Comparison of ENCODE assay signal across 11 cellular contexts in genomic region chr15:69595009-69595825, GRCh38.
DNase-seq lines count a peak whose midpoint lies in the region; ATAC-seq, FAIRE-seq and TF ChIP-seq lines count a peak whose summit lies in the region.
"Had no signal": no experiment of that assay in that cellular context is flagged by ENCODE, and none has a peak within 500 bp of the region (broad histone marks: within the 10 kb centered on the region; RNA-seq: fewer than 3 reads in every experiment).

No MANE protein-coding gene starts in this region.

- H3K27ac ChIP-seq in astrocyte (ENCODE audit: low read depth, low read length) (no peak overlapping the region), lung (ENCODE audit: low read depth in 1 of 2, low read length in 1 of 2) (peak overlapping the region; percentile 37 to 78)

- peaks cover 16% of the 10 kb centered on the region for H3K4me1 ChIP-seq in astrocyte (ENCODE audit: insufficient read depth, low read length)
- H3K4me1 ChIP-seq in lung (ENCODE audit: control insufficient read depth in 2 of 2, insufficient read depth in 2 of 2, low read length in 2 of 2), result peaks cover 0 to 18% of the 10 kb centered on the region in 2 donors

- peaks cover 2% of the 10 kb centered on the region for H3K36me3 Mint-ChIP-seq in astrocyte (ENCODE audit: low read depth, unreplicated experiment)
- H3K36me3 Mint-ChIP-seq: CD8-positive, alpha-beta T cell; stimulated activated naive B cell treated with anti-CD40 and anti-IgM and Interleukin-4, amounts not matched to agents 10 μg/mL and 1 μg/mL and 100 μg/mL, for 72 hours had no signal

- H4K20me1 ChIP-seq in astrocyte (ENCODE audit: insufficient read depth, low read length), result no peaks in the 10 kb centered on the region

- peaks cover 68% of the 10 kb centered on the region for H3K27me3 Mint-ChIP-seq in astrocyte (ENCODE audit: low read depth, unreplicated experiment)

- peaks cover 9% of the 10 kb centered on the region for H3K9me3 Mint-ChIP-seq in astrocyte (ENCODE audit: unreplicated experiment)
- H3K9me3 Mint-ChIP-seq: CD8-positive, alpha-beta T cell had no signal

- no peaks in the 10 kb centered on the region for H3K79me2 ChIP-seq in astrocyte (ENCODE audit: insufficient read depth, low read length)

- H2AFZ ChIP-seq in astrocyte (ENCODE audit: low read depth, low read length), result no peak overlapping the region

- WGBS in lung, 2 donors, result 32 to 48% methylated on average over 12 of the region's 12 CpGs

- no peak overlapping the region for H3K4me3 Mint-ChIP-seq in astrocyte (ENCODE audit: unreplicated experiment)
- H3K4me3 Mint-ChIP-seq: CD8-positive, alpha-beta T cell; stimulated activated naive B cell treated with anti-CD40 and anti-IgM and Interleukin-4, amounts not matched to agents 10 μg/mL and 1 μg/mL and 100 μg/mL, for 72 hours had no signal

- ATAC-seq in lung (ENCODE audit: insufficient read depth, low FRiP score) (peak; percentile 22), GM19455 (IDR thresholded peaks at IDR 0.05; ENCODE audit: unreplicated experiment) (no peak)
- ATAC-seq: CD8-positive, alpha-beta T cell had no signal

- peak overlapping the region; percentile 76 for H3K4me2 ChIP-seq in astrocyte (ENCODE audit: low read length)

- H3K36me3 ChIP-seq in astrocyte (ENCODE audit: insufficient read depth, low read length), result no peaks in the 10 kb centered on the region
- H3K36me3 ChIP-seq in lung (ENCODE audit: control insufficient read depth in 2 of 2, insufficient read depth in 2 of 2, low read length in 2 of 2), result no peaks in the 10 kb centered on the region

- no peak overlapping the region for H3K27ac Mint-ChIP-seq in astrocyte (ENCODE audit: unreplicated experiment)
- H3K27ac Mint-ChIP-seq: CD8-positive, alpha-beta T cell; stimulated activated naive B cell treated with anti-CD40 and anti-IgM and Interleukin-4, amounts not matched to agents 10 μg/mL and 1 μg/mL and 100 μg/mL, for 72 hours had no signal

- FAIRE-seq in astrocyte (lab: Jason Lieb, UNC), result no peak

- TF ChIP-seq CTCF in astrocyte (IDR thresholded peaks at IDR 0.05; ENCODE audit: insufficient read depth, low read depth, low read length), result no peak
- TF ChIP-seq CTCF in lung (IDR thresholded peaks at IDR 0.05; ENCODE audit: control extremely low read depth, extremely low read depth), result no peak
- no peak for TF ChIP-seq CTCF in foreskin fibroblast (IDR thresholded peaks at IDR 0.05; ENCODE audit: low read depth, low read length)

- peaks cover 31% of the 10 kb centered on the region for H3K27me3 ChIP-seq in astrocyte (ENCODE audit: insufficient read depth, low read length)
- no peaks in the 10 kb centered on the region for H3K27me3 ChIP-seq in lung (ENCODE audit: control insufficient read depth, insufficient read depth)

- DNase-seq in SKM-1 treated with dmso at 0.1 percent for 144 hours (lab: John Stamatoyannopoulos, UW; ENCODE audit: unreplicated experiment) (peak; percentile 40), SKM-1 (lab: John Stamatoyannopoulos, UW; ENCODE audit: unreplicated experiment) (no peak), astrocyte (ENCODE audit: low read depth) (peak; percentile 31), lung (ENCODE audit: low spot score) (peak; percentile 75), ureter (ENCODE audit: low spot score) (peak; percentile 55), GF-D8 (lab: John Stamatoyannopoulos, UW) (no peak), foreskin fibroblast (no peak)
- DNase-seq: amniotic stem cell; CD8-positive, alpha-beta T cell; stimulated activated naive B cell treated with anti-CD40 and anti-IgM and Interleukin-4, amounts not matched to agents 10 μg/mL and 1 μg/mL and 100 μg/mL, for 72 hours had no signal

- no peak overlapping the region for H3K9ac ChIP-seq in astrocyte (ENCODE audit: low read length)

- H3K4me1 Mint-ChIP-seq in astrocyte (ENCODE audit: low read depth, unreplicated experiment), result peaks cover 11% of the 10 kb centered on the region

- no peak overlapping the region for H3K4me3 ChIP-seq in astrocyte (ENCODE audit: insufficient read depth, low read depth, low read length)
- H3K4me3 ChIP-seq in lung, result no peak overlapping the region
- no peak overlapping the region for H3K4me3 ChIP-seq in foreskin fibroblast (ENCODE audit: low read depth in 1 of 2, low read length in 2 of 2)

- H3K9me3 ChIP-seq in astrocyte (ENCODE audit: insufficient read depth, low read depth, low read length) (no peaks in the 10 kb centered on the region), lung (ENCODE audit: control insufficient read depth in 2 of 2, insufficient read depth in 1 of 2, low read length in 1 of 2) (no peaks in the 10 kb centered on the region)

Comparison
In these comparisons a context has a peak if more than half of its experiments do, and no peak if none do; other contexts are left out.
1. DNase-seq: peak in SKM-1 treated with dmso at 0.1 percent for 144 hours (single experiment), astrocyte (single experiment), lung (single experiment) and ureter (single experiment); none in SKM-1 (single experiment), GF-D8 (single experiment) and foreskin fibroblast (0 of 2).